In genomic region chr11:19603771-19604170, GRCh38 we compare ENCODE assay signal across 23 cellular contexts.
DNase-seq lines count a peak whose midpoint lies in the region; ATAC-seq and TF ChIP-seq lines count a peak whose summit lies in the region.
"Had no signal": no experiment of that assay in that cellular context is flagged by ENCODE, and none has a peak within 500 bp of the region (broad histone marks: within the 10 kb centered on the region; RNA-seq: fewer than 3 reads in every experiment).

No MANE protein-coding gene starts in this region.

- H3K36me3 ChIP-seq in heart left ventricle (no peaks in the 10 kb centered on the region), esophagus muscularis mucosa (no peaks in the 10 kb centered on the region), trophoblast cell (ENCODE audit: control insufficient read depth in 1 of 2, insufficient read depth in 2 of 2, low read length in 2 of 2) (no peaks in the 10 kb centered on the region), vagina (no peaks in the 10 kb centered on the region)
- H3K36me3 ChIP-seq: BLaER1 treated with 17β-estradiol and CSF1 and Interleukin-3, amounts not matched to agents 10 nM and 100 nM had no signal

- no peak for TF ChIP-seq CTCF in heart left ventricle (IDR thresholded peaks at IDR 0.05)
- TF ChIP-seq CTCF in esophagus muscularis mucosa (IDR thresholded peaks at IDR 0.05), result no peak
- no peak for TF ChIP-seq CTCF in vagina (IDR thresholded peaks at IDR 0.05)

- no peak for TF ChIP-seq EP300 in esophagus muscularis mucosa (IDR thresholded peaks at IDR 0.05)

- H2AFZ ChIP-seq in trophoblast cell (ENCODE audit: insufficient read depth, low read length, poor library complexity), result no peak overlapping the region

- H2BK12ac ChIP-seq in trophoblast cell (ENCODE audit: low read length), result no peak overlapping the region

- H3K4me2 ChIP-seq in trophoblast cell (ENCODE audit: low read length), result no peak overlapping the region
- H3K4me2 ChIP-seq: A549; BLaER1 treated with 17β-estradiol and CSF1 and Interleukin-3, amounts not matched to agents 10 nM and 100 nM had no signal

- no peak for ATAC-seq in heart left ventricle
- ATAC-seq in HG03520 (IDR thresholded peaks at IDR 0.05; ENCODE audit: unreplicated experiment), result no peak
- ATAC-seq in GM18517 (IDR thresholded peaks at IDR 0.05; ENCODE audit: unreplicated experiment), result no peak
- ATAC-seq: A549; CD8-positive, alpha-beta T cell; GM12878 had no signal

- H3K79me2 ChIP-seq in trophoblast cell (ENCODE audit: control insufficient read depth, insufficient read depth, low read length, poor library complexity), result no peaks in the 10 kb centered on the region

- H3K79me1 ChIP-seq in trophoblast cell (ENCODE audit: low read length), result no peaks in the 10 kb centered on the region

- H4K12ac ChIP-seq in trophoblast cell (ENCODE audit: low read depth, low read length), result no peak overlapping the region

- intact Hi-C loops in cardiac septum (cut with DNase I), result no loop called here
- intact Hi-C loops in heart left ventricle (cut with DNase I), result loop anchor here in 1 of 10 donors (10.0 kb wide), 1 partner anchor 61 kb away; no protein-coding TSS in a partner anchor
- intact Hi-C loops in esophagus muscularis mucosa (cut with DNase I), result no loop called here
- intact Hi-C loops in vagina (cut with DNase I), result no loop called here

- 97 to 99% (median 98%) methylated on average over 2 of the region's 2 CpGs for WGBS in heart left ventricle, 4 donors
- whole genome bisulfite sequencing in esophagus muscularis mucosa, result 100% methylated on average over 2 of the region's 2 CpGs
- WGBS in trophoblast cell (ENCODE audit: extremely low coverage, insufficient coverage, insufficient read length), result no CpG with 5 or more reads among the region's 2 CpGs

- H3K4me3 ChIP-seq in heart left ventricle (no peak overlapping the region), esophagus muscularis mucosa (no peak overlapping the region), trophoblast cell (ENCODE audit: low read depth, low read length) (no peak overlapping the region), vagina (no peak overlapping the region)
- H3K4me3 ChIP-seq: A549; BLaER1 treated with 17β-estradiol and CSF1 and Interleukin-3, amounts not matched to agents 10 nM and 100 nM; GM12878 had no signal

- peaks cover 0 to 24% (median 16%) of the 10 kb centered on the region in 12 donors for H3K4me1 ChIP-seq in heart left ventricle
- H3K4me1 ChIP-seq in esophagus muscularis mucosa, result peaks cover 19 to 48% (median 36%) of the 10 kb centered on the region in 4 donors
- H3K4me1 ChIP-seq in trophoblast cell (ENCODE audit: control insufficient read depth in 1 of 2, insufficient read depth in 2 of 2, low read length in 2 of 2), result no peaks in the 10 kb centered on the region
- H3K4me1 ChIP-seq in vagina, result peaks cover 13% of the 10 kb centered on the region

- H3K14ac ChIP-seq in trophoblast cell (ENCODE audit: low read length), result no peak overlapping the region

- H3K9ac ChIP-seq in trophoblast cell (ENCODE audit: low read length), result no peak overlapping the region
- H3K9ac ChIP-seq: BLaER1 treated with 17β-estradiol and CSF1 and Interleukin-3, amounts not matched to agents 10 nM and 100 nM had no signal

- TF ChIP-seq POLR2A in heart left ventricle (IDR thresholded peaks at IDR 0.05) (no peak), esophagus muscularis mucosa (IDR thresholded peaks at IDR 0.05; ENCODE audit: low read depth) (no peak), vagina (IDR thresholded peaks at IDR 0.05) (no peak)

- H4K91ac ChIP-seq in trophoblast cell (ENCODE audit: low read depth, low read length), result no peak overlapping the region

- H3K18ac ChIP-seq in trophoblast cell (ENCODE audit: low read length), result no peak overlapping the region

- DNase-seq in cardiac septum (ENCODE audit: low spot score) (peak; percentile 24), heart left ventricle (no peak), esophagus muscularis mucosa (ENCODE audit: extremely low spot score) (peak; percentile 45), trophoblast cell (peak; percentile 40 to 71), vagina (ENCODE audit: extremely low spot score in 2 of 2) (peak; percentile 27 to 31), globus pallidus (ENCODE audit: low spot score) (no peak)
- DNase-seq: AML-193; CD4-positive, alpha-beta T cell; CD8-positive, alpha-beta T cell; DMS 273 treated with DMSO at 0.1 percent for 48 hours; DMS153; DMS53; DMS79; DND-41; EL; GDM1 had no signal

- no peaks in the 10 kb centered on the region for H3K9me3 ChIP-seq in heart left ventricle
- no peaks in the 10 kb centered on the region for H3K9me3 ChIP-seq in esophagus muscularis mucosa
- peaks cover 1% of the 10 kb centered on the region for H3K9me3 ChIP-seq in trophoblast cell (ENCODE audit: insufficient read depth, low read depth, low read length)
- no peaks in the 10 kb centered on the region for H3K9me3 ChIP-seq in vagina
- H3K9me3 ChIP-seq: A549 had no signal

- H3K27me3 ChIP-seq in heart left ventricle (no peaks in the 10 kb centered on the region), esophagus muscularis mucosa (no peaks in the 10 kb centered on the region), trophoblast cell (ENCODE audit: insufficient read depth, low read length) (no peaks in the 10 kb centered on the region), vagina (no peaks in the 10 kb centered on the region)
- H3K27me3 ChIP-seq: BLaER1 treated with 17β-estradiol and CSF1 and Interleukin-3, amounts not matched to agents 10 nM and 100 nM had no signal

- H3K27ac ChIP-seq in heart left ventricle, result no peak overlapping the region
- no peak overlapping the region for H3K27ac ChIP-seq in esophagus muscularis mucosa (replicated peaks in 1 of 4)
- no peak overlapping the region for H3K27ac ChIP-seq in trophoblast cell (ENCODE audit: low read depth, low read length)
- H3K27ac ChIP-seq in vagina, result no peak overlapping the region
- H3K27ac ChIP-seq: 22Rv1; A549; BLaER1 treated with 17β-estradiol and CSF1 and Interleukin-3, amounts not matched to agents 10 nM and 100 nM; C4-2B had no signal

- no peak overlapping the region for H4K8ac ChIP-seq in trophoblast cell (ENCODE audit: low read depth, low read length)

- H3K23ac ChIP-seq in trophoblast cell (ENCODE audit: low read length), result no peak overlapping the region

- H2BK5ac ChIP-seq in trophoblast cell (ENCODE audit: low read depth, low read length, poor library complexity), result no peak overlapping the region

- H2AK5ac ChIP-seq in trophoblast cell (ENCODE audit: low read length), result no peak overlapping the region

- H2BK120ac ChIP-seq in trophoblast cell (ENCODE audit: insufficient read depth, low read length, poor library complexity), result no peak overlapping the region

- no peak overlapping the region for H3K4ac ChIP-seq in trophoblast cell (ENCODE audit: low read depth, low read length)

Comparison
In these comparisons a context has a peak if more than half of its experiments do, and no peak if none do; other contexts are left out.
1. DNase-seq: peak in cardiac septum (single experiment), esophagus muscularis mucosa (single experiment), trophoblast cell (2 of 2) and vagina (2 of 2); none in heart left ventricle (0 of 5) and globus pallidus (single experiment).